Comparison of ENCODE assay signal across 8 cellular contexts in genomic region chr3:16264708-16265454, GRCh38. TPM values are rescaled to one million over a fixed set of nuclear protein-coding genes. Genes with fewer than 3 reads are reported as not detected.
DNase-seq lines count a peak whose midpoint lies in the region; ATAC-seq, FAIRE-seq and TF ChIP-seq lines count a peak whose summit lies in the region.

Gene DPH3 (minus strand): TSS chr3:16264943. CDS start chr3:16264876, 67 bp downstream.
Gene OXNAD1 (plus strand): TSS chr3:16265212. CDS start chr3:16270953, 5,741 bp downstream.

- H3K4me1 ChIP-seq in mammary epithelial cell (ENCODE audit: insufficient read depth, low read length) (peaks cover 24% of the 10 kb centered on the region), small intestine (ENCODE audit: control insufficient read depth in 2 of 2, insufficient read depth in 1 of 2, low read depth in 1 of 2, low read length in 1 of 2) (peaks cover 5 to 7% of the 10 kb centered on the region in 2 donors)

- TF ChIP-seq CTCF in AG04449 (IDR thresholded peaks at IDR 0.05; ENCODE audit: insufficient read depth, low read length, missing control alignments) (no peak), WERI-Rb-1 (IDR thresholded peaks at IDR 0.05; ENCODE audit: low read depth, low read length) (no peak), mammary epithelial cell (conservative IDR thresholded peaks at IDR 0.05 in 1 of 2, IDR thresholded peaks at IDR 0.05 in 1 of 2; ENCODE audit: extremely low read depth in 1 of 2, insufficient read depth in 1 of 2, low read depth in 1 of 2, low read length in 2 of 2) (no peak)

- H3K79me2 ChIP-seq in mammary epithelial cell (ENCODE audit: insufficient read depth, low read length) = peaks cover 69% of the 10 kb centered on the region

- H3K27ac ChIP-seq in WERI-Rb-1 = peak within 1 kb of the TSS; percentile 80
- H3K27ac ChIP-seq in mammary epithelial cell (ENCODE audit: insufficient read depth, low read depth, low read length) = peak within 1 kb of the TSS; percentile 97
- H3K27ac ChIP-seq in small intestine (ENCODE audit: low read depth in 1 of 2, low read length in 1 of 2) = peak within 1 kb of the TSS; percentile 99

- H3K36me3 ChIP-seq in WERI-Rb-1 = peaks cover 17% of the 10 kb centered on the region
- peaks cover 4% of the 10 kb centered on the region for H3K36me3 ChIP-seq in mammary epithelial cell (ENCODE audit: insufficient read depth, low read length)
- peaks cover 0 to 8% of the 10 kb centered on the region in 2 donors for H3K36me3 ChIP-seq in small intestine (ENCODE audit: control insufficient read depth in 2 of 2, insufficient read depth in 2 of 2, low read length in 2 of 2)

- peak within 1 kb of the TSS; percentile 99 for H2AFZ ChIP-seq in mammary epithelial cell (ENCODE audit: low read depth, low read length)

- no peaks in the 10 kb centered on the region for H4K20me1 ChIP-seq in mammary epithelial cell (ENCODE audit: insufficient read depth, low read length)

- H3K4me2 ChIP-seq in mammary epithelial cell (ENCODE audit: insufficient read depth, low read depth, low read length) = peak within 1 kb of the TSS; percentile 92

- dilution Hi-C loops in mammary epithelial cell (cut with HindIII; ENCODE audit: low sequenced_read_pairs) = no loop called here

- peak within 1 kb of the TSS; percentile 98 for H3K4me3 ChIP-seq in AG04449 (ENCODE audit: low read depth, low read length)
- peak within 1 kb of the TSS; percentile 80 for H3K4me3 ChIP-seq in WERI-Rb-1 (ENCODE audit: low read depth, low read length)
- H3K4me3 ChIP-seq in mammary epithelial cell (replicated peaks in 1 of 3; ENCODE audit: insufficient read depth in 1 of 3, low read depth in 2 of 3, low read length in 3 of 3) = peak within 1 kb of the TSS; percentile 93 to 99 (median 97)
- peak within 1 kb of the TSS; percentile 78 to 98 for H3K4me3 ChIP-seq in small intestine (ENCODE audit: low read depth in 1 of 2, low read length in 2 of 2)

- in situ Hi-C loops in mammary epithelial cell (cut with MboI; ENCODE audit: low sequenced_read_pairs in 2 of 2) = no loop called here

- ATAC-seq in GM18873 (IDR thresholded peaks at IDR 0.05; ENCODE audit: low FRiP score, unreplicated experiment) (peak; percentile 97), HG03139 (IDR thresholded peaks at IDR 0.05; ENCODE audit: unreplicated experiment) (peak; percentile 98)

- intact Hi-C loops in mammary epithelial cell (cut with micrococcal nuclease) = loop anchor here (5.0 kb wide), 1 partner anchor 967 kb away; no protein-coding TSS in a partner anchor

- CTCF ChIA-PET in AG04449 (lab: Yijun Ruan, JAX) = interaction anchor here (0.8 to 7.7 kb wide), 19 partner anchors 10 to 453 kb away, joined by 3 to 135 read pairs (median 6); no protein-coding TSS in a partner anchor
- CTCF ChIA-PET in mammary epithelial cell (lab: Charles Lee; ENCODE audit: low non-redundant PET) = no interaction called here

- no peaks in the 10 kb centered on the region for H3K27me3 ChIP-seq in WERI-Rb-1 (ENCODE audit: insufficient read depth, low read depth, severe bottlenecking)
- no peaks in the 10 kb centered on the region for H3K27me3 ChIP-seq in mammary epithelial cell (ENCODE audit: insufficient read depth, low read length)
- no peaks in the 10 kb centered on the region for H3K27me3 ChIP-seq in small intestine (ENCODE audit: control insufficient read depth in 2 of 2, insufficient read depth in 2 of 2, low read length in 2 of 2)

- WGBS in mammary epithelial cell (ENCODE audit: low coverage, missing lambda C conversion rate) = under 1% methylated on average over 27 of the region's 61 CpGs
- WGBS in small intestine, 3 donors = 0% methylated on average over 60 to 61 of the region's 61 CpGs

- POLR2A ChIA-PET in AG04449 (lab: Yijun Ruan, JAX) = interaction anchor here (0.5 to 1.1 kb wide), 5 partner anchors 21 to 1057 kb away, joined by 3 to 5 read pairs (median 4); partner anchors contain the start of gene GALNT15

- peak within 1 kb of the TSS; percentile 99 for H3K9ac ChIP-seq in mammary epithelial cell (ENCODE audit: insufficient read depth, low read length)

- H3K9me3 ChIP-seq in WERI-Rb-1 (ENCODE audit: severe bottlenecking) (no peaks in the 10 kb centered on the region), mammary epithelial cell (replicated peaks; ENCODE audit: insufficient read depth, low read length) (no peaks in the 10 kb centered on the region), small intestine (ENCODE audit: control insufficient read depth, low read depth) (no peaks in the 10 kb centered on the region)

- BruUV-seq in mammary epithelial cell (replicated peaks; lab: Mats Ljungman, UMichigan) = no TSS peak

- DNase-seq in AG04449 (ENCODE audit: low read depth, low spot score) (peak; percentile 97), NCI-H2227 (lab: John Stamatoyannopoulos, UW; ENCODE audit: unreplicated experiment) (peak; percentile 98), WERI-Rb-1 (peak; percentile 99), mammary epithelial cell (peak; percentile 99), iPS-NIHi11 (ENCODE audit: low spot score) (peak; percentile 97), small intestine (peak; percentile 99)

- no peak for FAIRE-seq in small intestine (lab: Jason Lieb, UNC)

RNA-seq across cellular contexts. Expression of gene DPH3, which starts in this region (rescaled TPM):
- 10 to 100 TPM; 16.3 to 27.8 TPM for total RNA-seq in mammary epithelial cell
- polyA plus RNA-seq in mammary epithelial cell (10.2 TPM), small intestine (10 to 100 TPM; 16.6 to 38.0 (median 35.7) TPM)
- 2.6 TPM for polyA minus RNA-seq in mammary epithelial cell

RNA-seq across cellular contexts. Expression of gene OXNAD1, which starts in this region (rescaled TPM):
- 10 to 100 TPM; 11.3 to 13.7 TPM for total RNA-seq in mammary epithelial cell
- polyA plus RNA-seq in mammary epithelial cell (8.4 TPM), small intestine (10 to 100 TPM; 15.3 to 28.4 (median 16.5) TPM)
- 16.7 TPM for polyA minus RNA-seq in mammary epithelial cell

Comparison
In these comparisons a context has a peak if more than half of its experiments do, and no peak if none do; other contexts are left out.
1. Peak in every context shown above with its lines: DNase-seq, ATAC-seq, H3K4me3 ChIP-seq and H3K27ac ChIP-seq.